Comparison of ENCODE assay signal across 17 cellular contexts in the genomic region with DNA sequence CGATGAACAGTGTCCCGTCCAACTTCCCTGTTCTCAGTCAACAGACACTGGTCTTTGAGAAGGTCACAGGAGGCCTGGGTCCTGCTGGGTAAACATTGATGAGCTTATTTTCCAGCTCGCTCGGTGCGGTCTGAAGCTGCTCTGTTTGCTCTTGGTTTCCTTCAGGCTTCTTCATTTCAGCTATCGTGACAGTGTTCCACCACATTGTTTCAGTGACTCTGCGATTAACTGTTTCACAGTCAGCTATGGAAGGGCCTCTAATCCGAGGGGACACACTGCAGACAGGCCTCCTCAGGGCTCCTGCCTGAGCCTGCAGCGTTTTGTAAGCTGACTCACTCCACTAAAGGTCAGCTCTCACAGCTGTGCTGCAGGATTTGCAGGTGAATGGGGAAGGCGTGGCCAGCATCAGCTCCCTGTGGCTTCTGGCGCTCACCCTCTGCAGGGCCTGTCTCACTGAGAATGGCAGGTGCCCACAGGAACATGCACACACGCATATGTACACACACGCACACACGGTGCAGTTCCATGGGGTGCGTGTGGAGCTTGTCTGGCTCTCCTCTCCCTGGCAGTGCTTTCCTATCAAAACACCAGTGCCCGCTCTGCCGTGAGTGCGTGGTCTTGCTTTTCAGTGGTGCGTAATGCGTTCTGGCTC.
A peak's percentile ranks its signal among the peaks of the same experiment; 100 is the strongest.
DNase-seq lines count a peak whose midpoint lies in the region; ATAC-seq, FAIRE-seq and TF ChIP-seq lines count a peak whose summit lies in the region.
"Had no signal": no experiment of that assay in that cellular context is flagged by ENCODE, and none has a peak within 500 bp of the region (broad histone marks: within the 10 kb centered on the region; RNA-seq: fewer than 3 reads in every experiment).

No MANE protein-coding gene starts in this region.

- DNase-seq in HPDE6-E6E7 (ENCODE audit: extremely low spot score) = peak; percentile 39
- peak; percentile 45 for DNase-seq in NCI-H2227 (lab: John Stamatoyannopoulos, UW; ENCODE audit: unreplicated experiment)
- DNase-seq in H1 (ENCODE audit: low read depth in 1 of 2, low spot score in 2 of 2) = peak; percentile 59 to 67
- peak; percentile 41 for DNase-seq in neuronal stem cell (ENCODE audit: low spot score)
- no peak for DNase-seq in SIG-M5 treated with dmso at 0.1 percent for 504 hours (lab: John Stamatoyannopoulos, UW; ENCODE audit: unreplicated experiment)
- no peak for DNase-seq in activated CD8-positive, alpha-beta memory T cell treated with anti-CD3 and anti-CD28 coated beads, Interleukin-2, amount 10 ng/mL, durations not matched to agents 7 days and 5 days
- no peak for DNase-seq in H4 (ENCODE audit: low spot score)
- no peak for DNase-seq in endothelial cell (ENCODE audit: low spot score)
- DNase-seq: activated CD8-positive, alpha-beta memory T cell treated with anti-CD3 and anti-CD28 coated beads, Interleukin-2, amount 50 U/mL, for 4 hours; anterior cingulate cortex; CD4-positive, CD25-positive, alpha-beta regulatory T cell; HCEC 1CT; hypothalamus; naive B cell; spleen had no signal

- TF ChIP-seq CTCF in H1 (IDR thresholded peaks at IDR 0.05; ENCODE audit: control extremely low read depth in 1 of 3, insufficient read depth in 1 of 3, low read depth in 1 of 3, low read length in 3 of 3) = no peak
- TF ChIP-seq CTCF in endothelial cell (IDR thresholded peaks at IDR 0.05; ENCODE audit: unreplicated experiment) = no peak

- H3K36me3 ChIP-seq in H1 (ENCODE audit: control insufficient read depth in 2 of 4, insufficient read depth in 4 of 4, low read length in 3 of 4) (peaks cover 0 to 14% (median 0%) of the 10 kb centered on the region in 4 experiments; a peak in 2 of 8 replicates), neuronal stem cell (replicated peaks in 1 of 2; ENCODE audit: control insufficient read depth in 2 of 2, insufficient read depth in 2 of 2, low read length in 2 of 2) (peaks cover 0 to 26% of the 10 kb centered on the region in 2 donors)
- H3K36me3 ChIP-seq: spleen had no signal

- H3K27me3 ChIP-seq in H1 (replicated peaks in 1 of 4; ENCODE audit: control insufficient read depth in 3 of 4, extremely low read depth in 1 of 4, insufficient read depth in 3 of 4, low read length in 3 of 4) (no peaks in the 10 kb centered on the region), neuronal stem cell (ENCODE audit: control insufficient read depth in 3 of 3, insufficient read depth in 3 of 3, low read depth in 1 of 3, low read length in 3 of 3) (no peaks in the 10 kb centered on the region)

- H2AK5ac ChIP-seq in H1 (ENCODE audit: low read depth, low read length) (peak overlapping the region; percentile 84; the same call in 1 of the 2 replicates), neuronal stem cell (ENCODE audit: low read depth, low read length) (no peak overlapping the region)

- H3K56ac ChIP-seq in H1 (replicated peaks; ENCODE audit: insufficient read length, low read depth, low read length) = no peak overlapping the region

- no peaks in the 10 kb centered on the region for H3K36me3 Mint-ChIP-seq in activated CD8-positive, alpha-beta memory T cell treated with anti-CD3 and anti-CD28 coated beads, Interleukin-2, amount 10 ng/mL, durations not matched to agents 7 days and 5 days
- peaks cover 34% of the 10 kb centered on the region for H3K36me3 Mint-ChIP-seq in endothelial cell (ENCODE audit: low read depth, unreplicated experiment)
- H3K36me3 Mint-ChIP-seq: CD4-positive, CD25-positive, alpha-beta regulatory T cell had no signal

- H2BK20ac ChIP-seq in H1 (ENCODE audit: low read length) = peak overlapping the region; percentile 99

- peak in 1 of 2 experiments; percentile 68; a peak in 2 of 3 replicates for TF ChIP-seq POLR2A in H1 (IDR thresholded peaks at IDR 0.05; ENCODE audit: control extremely low read depth in 1 of 2, low read depth in 2 of 2, low read length in 2 of 2)

- H3K23me2 ChIP-seq in H1 (ENCODE audit: low read depth, low read length) = no peaks in the 10 kb centered on the region; the same call in 1 of the 2 replicates

- no peaks in the 10 kb centered on the region for H3K27me3 Mint-ChIP-seq in activated CD8-positive, alpha-beta memory T cell treated with anti-CD3 and anti-CD28 coated beads, Interleukin-2, amount 10 ng/mL, durations not matched to agents 7 days and 5 days
- H3K27me3 Mint-ChIP-seq in endothelial cell (ENCODE audit: unreplicated experiment) = peaks cover 3% of the 10 kb centered on the region
- H3K27me3 Mint-ChIP-seq: CD4-positive, CD25-positive, alpha-beta regulatory T cell; naive B cell had no signal

- peak overlapping the region; percentile 86 for H2BK5ac ChIP-seq in H1 (ENCODE audit: low read depth, low read length)
- H2BK5ac ChIP-seq in neuronal stem cell (ENCODE audit: low read length) = no peak overlapping the region

- H3K4me2 ChIP-seq in H1 (ENCODE audit: insufficient read depth in 1 of 2, low read depth in 2 of 2, low read length in 2 of 2) (peak overlapping the region; percentile 22 to 52), neuronal stem cell (ENCODE audit: insufficient read depth, low read length, poor library complexity, severe bottlenecking) (peak overlapping the region; percentile 23)

- WGBS in H1 (ENCODE audit: extremely low coverage in 1 of 2, insufficient coverage in 1 of 2, insufficient read length in 1 of 2, insufficient replicate concordance in 2 of 2, low coverage in 1 of 2, low lambda C conversion rate in 2 of 2, missing lambda C conversion rate in 1 of 2), 2 experiments = 43% methylated on average over 19 of the region's 20 CpGs; no CpG with 5 or more reads in 1 of the 2 experiments
- WGBS in neuronal stem cell (ENCODE audit: extremely low coverage in 2 of 2, insufficient read length in 2 of 2, insufficient replicate concordance in 1 of 2), 2 donors = no CpG with 5 or more reads among the region's 20 CpGs

- peak overlapping the region; percentile 19 for H4K5ac ChIP-seq in H1 (ENCODE audit: insufficient read length, low read depth, low read length)

- H3K4me3 Mint-ChIP-seq in activated CD8-positive, alpha-beta memory T cell treated with anti-CD3 and anti-CD28 coated beads, Interleukin-2, amount 10 ng/mL, durations not matched to agents 7 days and 5 days = no peak overlapping the region
- H3K4me3 Mint-ChIP-seq in endothelial cell (ENCODE audit: unreplicated experiment) = no peak overlapping the region
- H3K4me3 Mint-ChIP-seq: CD4-positive, CD25-positive, alpha-beta regulatory T cell had no signal

- H2BK15ac ChIP-seq in H1 (ENCODE audit: low read length) (peak overlapping the region; percentile 83), neuronal stem cell (ENCODE audit: low read length) (no peak overlapping the region)

- H3K14ac ChIP-seq in H1 (ENCODE audit: insufficient read length) (no peak overlapping the region), neuronal stem cell (ENCODE audit: low read length) (no peak overlapping the region)

- no peak overlapping the region for H2BK120ac ChIP-seq in H1 (replicated peaks; ENCODE audit: low read depth, low read length)
- no peak overlapping the region for H2BK120ac ChIP-seq in neuronal stem cell (ENCODE audit: low read depth, low read length)

- TF ChIP-seq EP300 in H1 (IDR thresholded peaks at IDR 0.05; ENCODE audit: borderline replicate concordance in 1 of 2, low read depth in 2 of 2, low read length in 2 of 2) = peak in 1 of 2 experiments; percentile 86; a peak in 1 of 3 replicates

- H3K23ac ChIP-seq in H1 (ENCODE audit: insufficient read length) (no peak overlapping the region), neuronal stem cell (ENCODE audit: low read depth, low read length, poor library complexity) (no peak overlapping the region)

- H3K9me3 ChIP-seq in H1 (ENCODE audit: insufficient read depth in 2 of 2, low read depth in 1 of 2, low read length in 1 of 2) (no peaks in the 10 kb centered on the region), neuronal stem cell (replicated peaks in 1 of 2; ENCODE audit: control insufficient read depth in 2 of 2, insufficient read depth in 1 of 2, low read depth in 1 of 2, low read length in 2 of 2) (peaks cover 19 to 21% of the 10 kb centered on the region in 2 donors)

- peak overlapping the region; percentile 3 for H3K4ac ChIP-seq in H1 (replicated peaks; ENCODE audit: insufficient read length, low read depth, low read length)
- H3K4ac ChIP-seq in neuronal stem cell (ENCODE audit: low read length) = no peak overlapping the region

- H4K91ac ChIP-seq in H1 (replicated peaks; ENCODE audit: insufficient read length, low read length) (peak overlapping the region; percentile 85), neuronal stem cell (ENCODE audit: low read depth, low read length, poor library complexity) (no peak overlapping the region)

- POLR2A ChIA-PET in H1 (lab: Charles Lee; ENCODE audit: partially characterized antibody) = interaction anchor here (0.6 to 5.9 kb wide), 8 partner anchors 10 to 935 kb away, joined by 3 to 44 read pairs (median 4); no protein-coding TSS in a partner anchor

- H3K27ac ChIP-seq in H1 (ENCODE audit: low read depth, low read length) (peak overlapping the region; percentile 72; the same call in 1 of the 2 replicates), neuronal stem cell (replicated peaks; ENCODE audit: low read length) (peak overlapping the region; percentile 87)
- H3K27ac ChIP-seq: spleen had no signal

- H3K79me1 ChIP-seq in H1 (ENCODE audit: low read depth, low read length) = peaks cover 2% of the 10 kb centered on the region
- peaks cover 9% of the 10 kb centered on the region for H3K79me1 ChIP-seq in neuronal stem cell (ENCODE audit: low read depth, low read length)

- peaks cover 0 to 30% of the 10 kb centered on the region in 2 experiments; a peak in 2 of 4 replicates for H3K79me2 ChIP-seq in H1 (ENCODE audit: control insufficient read depth in 1 of 2, insufficient read depth in 2 of 2, low read length in 2 of 2)

- TF ChIP-seq RAD21 in H1 (IDR thresholded peaks at IDR 0.05 in 1 of 2, conservative IDR thresholded peaks at IDR 0.05 in 1 of 2; ENCODE audit: low read depth in 2 of 2, low read length in 2 of 2) = no peak

- H3K4me1 ChIP-seq in H1 (replicated peaks in 1 of 4; ENCODE audit: control insufficient read depth in 3 of 4, insufficient read depth in 4 of 4, low read length in 3 of 4) = peaks cover 14 to 48% (median 27%) of the 10 kb centered on the region in 4 experiments
- H3K4me1 ChIP-seq in neuronal stem cell (ENCODE audit: control insufficient read depth in 2 of 2, insufficient read depth in 1 of 2, low read depth in 1 of 2, low read length in 2 of 2) = peaks cover 0 to 16% of the 10 kb centered on the region in 2 donors

- H3K9me3 Mint-ChIP-seq in activated CD8-positive, alpha-beta memory T cell treated with anti-CD3 and anti-CD28 coated beads, Interleukin-2, amount 10 ng/mL, durations not matched to agents 7 days and 5 days (ENCODE audit: low read depth) = no peaks in the 10 kb centered on the region
- H3K9me3 Mint-ChIP-seq in endothelial cell (ENCODE audit: unreplicated experiment) = peaks cover 3% of the 10 kb centered on the region

- CTCF ChIA-PET in H1 (lab: Charles Lee; ENCODE audit: partially characterized antibody) = interaction anchor here (0.7 to 3.0 kb wide), 12 partner anchors 9 to 291 kb away, joined by 3 to 12 read pairs (median 3); no protein-coding TSS in a partner anchor
- CTCF ChIA-PET in activated CD8-positive, alpha-beta memory T cell treated with anti-CD3 and anti-CD28 coated beads, Interleukin-2, amount 10 ng/mL, durations not matched to agents 7 days and 5 days (lab: Charles Lee) = no interaction called here

- peak; percentile 99 for FAIRE-seq in H1 (lab: Jason Lieb, UNC)
- FAIRE-seq: endometrium, GM19239 had no signal

- no peak overlapping the region for H4K8ac ChIP-seq in H1 (ENCODE audit: extremely low read depth, insufficient read depth, low read length)
- no peak overlapping the region for H4K8ac ChIP-seq in neuronal stem cell (ENCODE audit: low read depth, low read length)

- H3K4me1 Mint-ChIP-seq in activated CD8-positive, alpha-beta memory T cell treated with anti-CD3 and anti-CD28 coated beads, Interleukin-2, amount 10 ng/mL, durations not matched to agents 7 days and 5 days = no peaks in the 10 kb centered on the region
- H3K4me1 Mint-ChIP-seq in endothelial cell (ENCODE audit: unreplicated experiment) = no peaks in the 10 kb centered on the region
- H3K4me1 Mint-ChIP-seq: CD4-positive, CD25-positive, alpha-beta regulatory T cell had no signal

- no peak overlapping the region for H3K27ac Mint-ChIP-seq in activated CD8-positive, alpha-beta memory T cell treated with anti-CD3 and anti-CD28 coated beads, Interleukin-2, amount 10 ng/mL, durations not matched to agents 7 days and 5 days
- no peak overlapping the region for H3K27ac Mint-ChIP-seq in endothelial cell (ENCODE audit: unreplicated experiment)
- H3K27ac Mint-ChIP-seq: CD4-positive, CD25-positive, alpha-beta regulatory T cell had no signal

- H4K20me1 ChIP-seq in H1 (replicated peaks in 1 of 2; ENCODE audit: control insufficient read depth in 1 of 2, insufficient read depth in 2 of 2, low read length in 2 of 2) = peaks cover 0 to 3% of the 10 kb centered on the region in 2 experiments

- no peak for ATAC-seq in activated CD8-positive, alpha-beta memory T cell treated with anti-CD3 and anti-CD28 coated beads, Interleukin-2, amount 10 ng/mL, durations not matched to agents 7 days and 5 days

- H3K4me3 ChIP-seq in H1 (ENCODE audit: extremely low read depth in 1 of 4, insufficient read depth in 2 of 4, low read depth in 3 of 4, low read length in 4 of 4) = peak overlapping the region in 1 of 4 experiments; percentile 24; a peak in 2 of 8 replicates
- H3K4me3 ChIP-seq in neuronal stem cell (ENCODE audit: low read length in 2 of 2) = no peak overlapping the region
- H3K4me3 ChIP-seq: spleen had no signal

- H3K18ac ChIP-seq in H1 (ENCODE audit: extremely low read depth, low read length) = peak overlapping the region; percentile 72
- peak overlapping the region; percentile 53 for H3K18ac ChIP-seq in neuronal stem cell (ENCODE audit: low read length)

- H2BK12ac ChIP-seq in H1 (ENCODE audit: low read depth, low read length) (peak overlapping the region; percentile 93), neuronal stem cell (ENCODE audit: low read length) (no peak overlapping the region)

- H3K9ac ChIP-seq in H1 (replicated peaks in 1 of 4; ENCODE audit: extremely low read depth in 1 of 4, low read depth in 3 of 4, low read length in 3 of 4) = 0 out of 7 replicates have a peak overlapping the region, but pooled peaks of 1 of the 4 experiments have one; percentile 15
- H3K9ac ChIP-seq in neuronal stem cell (ENCODE audit: low read depth, low read length, poor library complexity) = peak overlapping the region; percentile 51

- H2AFZ ChIP-seq in H1 (ENCODE audit: low read length) (no peak overlapping the region), neuronal stem cell (ENCODE audit: low read length) (no peak overlapping the region)

Comparison
In these comparisons a context has a peak if more than half of its experiments do, and no peak if none do; other contexts are left out.
1. DNase-seq: peak in HPDE6-E6E7 (single experiment), NCI-H2227 (single experiment), H1 (2 of 2) and neuronal stem cell (single experiment); none in SIG-M5 treated with dmso at 0.1 percent for 504 hours (single experiment), activated CD8-positive, alpha-beta memory T cell treated with anti-CD3 and anti-CD28 coated beads, Interleukin-2, amount 10 ng/mL, durations not matched to agents 7 days and 5 days (single experiment), H4 (single experiment) and endothelial cell (single experiment).